Comparison of ENCODE assay signal across 9 cellular contexts in genomic region chr2:112881217-112882000, GRCh38. TPM values are rescaled to one million over a fixed set of nuclear protein-coding genes. Genes with fewer than 3 reads are reported as not detected.
DNase-seq lines count a peak whose midpoint lies in the region; ATAC-seq and TF ChIP-seq lines count a peak whose summit lies in the region.
"Had no signal": no experiment of that assay in that cellular context is flagged by ENCODE, and none has a peak within 500 bp of the region (broad histone marks: within the 10 kb centered on the region; RNA-seq: fewer than 3 reads in every experiment).

No MANE protein-coding gene starts in this region.

- H3K9me3 Mint-ChIP-seq in activated naive CD4-positive, alpha-beta T cell treated with anti-CD3 and anti-CD28 coated beads, Interleukin-2, amount 50 U/mL, for 72 hours: no peaks in the 10 kb centered on the region
- no peaks in the 10 kb centered on the region for H3K9me3 Mint-ChIP-seq in WTC11
- H3K9me3 Mint-ChIP-seq: central memory CD8-positive, alpha-beta T cell had no signal

- H3K4me3 Mint-ChIP-seq in WTC11: no peak overlapping the region
- H3K4me3 Mint-ChIP-seq: central memory CD8-positive, alpha-beta T cell had no signal

- H3K4me1 ChIP-seq in smooth muscle cell (ENCODE audit: low read depth): no peaks in the 10 kb centered on the region

- H3K4me3 ChIP-seq in smooth muscle cell: no peak overlapping the region

- CTCF ChIA-PET in WTC11 (lab: Charles Lee): interaction anchor here (0.7 to 2.3 kb wide), 3 partner anchors 60 to 132 kb away, joined by 3 to 12 read pairs (median 3); no protein-coding TSS in a partner anchor

- H3K36me3 ChIP-seq in smooth muscle cell (ENCODE audit: low read depth): no peaks in the 10 kb centered on the region

- H3K4me1 Mint-ChIP-seq in WTC11: peaks cover 9% of the 10 kb centered on the region

- H3K27me3 Mint-ChIP-seq in WTC11 (ENCODE audit: low read depth): no peaks in the 10 kb centered on the region; the same call in 1 of the 2 replicates
- H3K27me3 Mint-ChIP-seq: central memory CD8-positive, alpha-beta T cell had no signal

- no peak overlapping the region for H3K9ac ChIP-seq in smooth muscle cell (ENCODE audit: low read depth)

- peak overlapping the region; percentile 25 for H3K4me2 ChIP-seq in smooth muscle cell

- H3K27ac Mint-ChIP-seq in activated naive CD4-positive, alpha-beta T cell treated with anti-CD3 and anti-CD28 coated beads, Interleukin-2, amount 50 U/mL, for 72 hours: peak overlapping the region in 1 of 2 donors; percentile 75
- H3K27ac Mint-ChIP-seq in WTC11: no peak overlapping the region

- no peaks in the 10 kb centered on the region for H3K36me3 Mint-ChIP-seq in activated naive CD4-positive, alpha-beta T cell treated with anti-CD3 and anti-CD28 coated beads, Interleukin-2, amount 50 U/mL, for 72 hours
- H3K36me3 Mint-ChIP-seq in WTC11: no peaks in the 10 kb centered on the region

- POLR2A ChIA-PET in WTC11 (lab: Charles Lee): no interaction called here

- no peak for TF ChIP-seq CTCF in smooth muscle cell (IDR thresholded peaks at IDR 0.05; ENCODE audit: borderline replicate concordance, insufficient read depth, poor library complexity, severe bottlenecking)
- no peak for TF ChIP-seq CTCF in WTC11 (IDR thresholded peaks at IDR 0.05)

- H3K27me3 ChIP-seq in smooth muscle cell (ENCODE audit: low read depth): no peaks in the 10 kb centered on the region

- no peak for DNase-seq in activated naive CD4-positive, alpha-beta T cell treated with anti-CD3 and anti-CD28 coated beads, Interleukin-2, amount 50 U/mL, for 72 hours (ENCODE audit: low spot score in 2 of 2)
- DNase-seq in activated naive CD4-positive, alpha-beta T cell treated with anti-CD3 and anti-CD28 coated beads, Interleukin-2, amount 50 U/mL, for 16 hours: no peak
- DNase-seq in NOMO-1 treated with DMSO at 0.1 percent for 48 hours (lab: John Stamatoyannopoulos, UW; ENCODE audit: unreplicated experiment) (peak; percentile 75), smooth muscle cell (lab: John Stamatoyannopoulos, UW; ENCODE audit: unreplicated experiment) (no peak), WTC11 (ENCODE audit: low spot score) (no peak), NCI-H526 treated with DMSO at 0.1 percent for 48 hours (lab: John Stamatoyannopoulos, UW) (no peak)

- H4K20me1 ChIP-seq in smooth muscle cell (ENCODE audit: low read depth): no peaks in the 10 kb centered on the region

- H3K27ac ChIP-seq in cingulate gyrus (ENCODE audit: low read depth, low read length): peak overlapping the region; percentile 8
- H3K27ac ChIP-seq in smooth muscle cell (ENCODE audit: low read depth): peak overlapping the region; percentile 81

- ATAC-seq in activated naive CD4-positive, alpha-beta T cell treated with anti-CD3 and anti-CD28 coated beads, Interleukin-2, amount 50 U/mL, for 72 hours: peak; percentile 59 to 72
- ATAC-seq in HG02571 (IDR thresholded peaks at IDR 0.05; ENCODE audit: unreplicated experiment) (peak; percentile 71), WTC11 (no peak)

- H3K79me2 ChIP-seq in smooth muscle cell (ENCODE audit: low read depth): no peaks in the 10 kb centered on the region

- 44% methylated on average over 6 of the region's 6 CpGs for WGBS in smooth muscle cell (ENCODE audit: low lambda C conversion rate)

- H2AFZ ChIP-seq in smooth muscle cell (ENCODE audit: low read depth): no peak overlapping the region

- peaks cover 17% of the 10 kb centered on the region for H3F3A ChIP-seq in smooth muscle cell (ENCODE audit: low read depth)

- H3K9me3 ChIP-seq in smooth muscle cell (replicated peaks; ENCODE audit: low read depth): no peaks in the 10 kb centered on the region

TF ChIP-seq in WTC11, 78 proteins besides CTCF, POLR2A, EP300 and RAD21:
- TF ChIP-seq MYBL2 (CRISPR knock-in tag; IDR thresholded peaks at IDR 0.05) (no peak), NFYB (CRISPR knock-in tag; conservative IDR thresholded peaks at IDR 0.05; ENCODE audit: low read depth) (no peak), ZNF423 (CRISPR knock-in tag; IDR thresholded peaks at IDR 0.05) (no peak), FOXP4 (CRISPR knock-in tag; IDR thresholded peaks at IDR 0.05) (no peak), ZNF232 (CRISPR knock-in tag; IDR thresholded peaks at IDR 0.05) (no peak), JUN (CRISPR knock-in tag; IDR thresholded peaks at IDR 0.05) (no peak), PRRX2 (CRISPR knock-in tag; IDR thresholded peaks at IDR 0.05) (no peak), NR3C1 (CRISPR knock-in tag; conservative IDR thresholded peaks at IDR 0.05; ENCODE audit: low read depth) (no peak), ZBTB43 (CRISPR knock-in tag; IDR thresholded peaks at IDR 0.05) (no peak), KAT7 (CRISPR knock-in tag; IDR thresholded peaks at IDR 0.05; ENCODE audit: borderline replicate concordance) (no peak), MXD4 (CRISPR knock-in tag; IDR thresholded peaks at IDR 0.05; ENCODE audit: borderline replicate concordance) (no peak), ATF1 (CRISPR knock-in tag; IDR thresholded peaks at IDR 0.05) (no peak), ATF3 (CRISPR knock-in tag; conservative IDR thresholded peaks at IDR 0.05) (no peak), STAT6 (CRISPR knock-in tag; conservative IDR thresholded peaks at IDR 0.05; ENCODE audit: low read depth) (no peak), RORB (CRISPR knock-in tag; IDR thresholded peaks at IDR 0.05) (no peak), ZSCAN18 (CRISPR knock-in tag; IDR thresholded peaks at IDR 0.05) (no peak)

RNA-seq across cellular contexts. Expression of gene IL37, which starts 29.6 kb away (rescaled TPM):
- under 1 TPM in 1 of 2 donors, not detected in 1; 0.32 TPM for total RNA-seq in activated naive CD4-positive, alpha-beta T cell treated with anti-CD3 and anti-CD28 coated beads, Interleukin-2, amount 50 U/mL, for 72 hours
- total RNA-seq in smooth muscle cell (1.9 TPM in 1 of 2 replicates, not detected in the other), WTC11 (2021) (0.30 to 0.48 TPM in 2 of 3 replicates, not detected in the other)
- polyA plus RNA-seq in smooth muscle cell: not detected in 2 replicates

RNA-seq across cellular contexts. Expression of gene IL1B, which starts 44.8 kb away (rescaled TPM):
- under 1 TPM in 1 of 2 donors, not detected in 1; 0.25 TPM for total RNA-seq in activated naive CD4-positive, alpha-beta T cell treated with anti-CD3 and anti-CD28 coated beads, Interleukin-2, amount 50 U/mL, for 72 hours
- total RNA-seq in smooth muscle cell: not detected in 2 replicates
- not detected in 2 replicates for polyA plus RNA-seq in smooth muscle cell
- not detected in 3 replicates for total RNA-seq in WTC11 (2021)
